10 cellular contexts compared by ENCODE assay signal in genomic region chr10:70144372-70145110, GRCh38. TPM values are rescaled to one million over a fixed set of nuclear protein-coding genes. Genes with fewer than 3 reads are reported as not detected.
A peak's percentile ranks its signal among the peaks of the same experiment; 100 is the strongest.
DNase-seq lines count a peak whose midpoint lies in the region; ATAC-seq and TF ChIP-seq lines count a peak whose summit lies in the region.
"Had no signal": no experiment of that assay in that cellular context is flagged by ENCODE, and none has a peak within 500 bp of the region (broad histone marks: within the 10 kb centered on the region; RNA-seq: fewer than 3 reads in every experiment).

No MANE protein-coding gene starts in this region.

- peaks cover 12 to 19% (median 16%) of the 10 kb centered on the region in 3 donors for H3K4me1 ChIP-seq in skeletal muscle tissue (ENCODE audit: control insufficient read depth in 3 of 3, insufficient read depth in 3 of 3, low read length in 3 of 3)

- no peaks in the 10 kb centered on the region for H3K9me3 ChIP-seq in skeletal muscle tissue (ENCODE audit: control insufficient read depth in 3 of 3, low read length in 3 of 3)

- H3K4me3 Mint-ChIP-seq in T-helper 1 cell treated with Interleukin-12 subunit alpha and Interleukin-12 subunit beta and Interleukin-4 antibody, amounts not matched to agents 30 μg/mL and 1 μg/mL, for 36 hours = peak overlapping the region; percentile 72
- H3K4me3 Mint-ChIP-seq in T-cell = peak overlapping the region; percentile 89 to 92 (median 91)

- TF ChIP-seq CTCF in fibroblast of pulmonary artery (IDR thresholded peaks at IDR 0.05; ENCODE audit: low read length, missing control alignments) = no peak

- peaks cover 10% of the 10 kb centered on the region for H3K4me1 Mint-ChIP-seq in T-helper 1 cell treated with Interleukin-12 subunit alpha and Interleukin-12 subunit beta and Interleukin-4 antibody, amounts not matched to agents 30 μg/mL and 1 μg/mL, for 36 hours (ENCODE audit: low read depth)
- H3K4me1 Mint-ChIP-seq in T-cell = peaks cover 39 to 47% (median 41%) of the 10 kb centered on the region in 3 donors

- peak overlapping the region; percentile 57 to 90 (median 74) for H3K9ac ChIP-seq in skeletal muscle tissue (ENCODE audit: low read depth in 1 of 3, low read length in 3 of 3)

- ATAC-seq in T-cell (replicated peaks in 1 of 4) (no peak), HG03521 (IDR thresholded peaks at IDR 0.05; ENCODE audit: unreplicated experiment) (no peak)

- no peak overlapping the region for H3K27ac ChIP-seq in skeletal muscle tissue (ENCODE audit: low read depth, low read length)

- DNase-seq in T-helper 1 cell (no peak), T-cell (no peak), fibroblast of pulmonary artery (ENCODE audit: low read depth) (no peak), C1 segment of cervical spinal cord (lab: John Stamatoyannopoulos, UW) (no peak), NCI-H345 (lab: John Stamatoyannopoulos, UW) (no peak)
- DNase-seq: 8988T, retina had no signal

- peak overlapping the region; percentile 52 for H3K27ac Mint-ChIP-seq in T-helper 1 cell treated with Interleukin-12 subunit alpha and Interleukin-12 subunit beta and Interleukin-4 antibody, amounts not matched to agents 30 μg/mL and 1 μg/mL, for 36 hours
- peak overlapping the region; percentile 73 to 74 for H3K27ac Mint-ChIP-seq in T-cell

- POLR2A ChIA-PET in T-cell (lab: Charles Lee) = interaction anchor here (0.6 kb wide), 2 partner anchors 23 to 267 kb away, joined by 3 to 4 read pairs; no protein-coding TSS in a partner anchor

- H3K4me3 ChIP-seq in fibroblast of pulmonary artery (replicated peaks; ENCODE audit: low read depth, low read length) (peak overlapping the region; percentile 60), skeletal muscle tissue (ENCODE audit: low read length in 3 of 3) (peak overlapping the region in 2 of 3 donors; percentile 85 to 88)

- no peaks in the 10 kb centered on the region for H3K27me3 ChIP-seq in skeletal muscle tissue (ENCODE audit: control insufficient read depth in 3 of 3, insufficient read depth in 3 of 3, low read length in 3 of 3)

- no peaks in the 10 kb centered on the region for H3K27me3 Mint-ChIP-seq in T-helper 1 cell treated with Interleukin-12 subunit alpha and Interleukin-12 subunit beta and Interleukin-4 antibody, amounts not matched to agents 30 μg/mL and 1 μg/mL, for 36 hours (ENCODE audit: low read depth)
- H3K27me3 Mint-ChIP-seq in T-cell = no peaks in the 10 kb centered on the region

- peaks cover 0 to 16% (median 3%) of the 10 kb centered on the region in 3 donors for H3K36me3 ChIP-seq in skeletal muscle tissue (ENCODE audit: control insufficient read depth in 3 of 3, insufficient read depth in 3 of 3, low read length in 3 of 3)

- peaks cover 2% of the 10 kb centered on the region for H3K36me3 Mint-ChIP-seq in T-helper 1 cell treated with Interleukin-12 subunit alpha and Interleukin-12 subunit beta and Interleukin-4 antibody, amounts not matched to agents 30 μg/mL and 1 μg/mL, for 36 hours (ENCODE audit: low read depth)
- H3K36me3 Mint-ChIP-seq in T-cell = peaks cover 4% of the 10 kb centered on the region

- H3K9me3 Mint-ChIP-seq in T-helper 1 cell treated with Interleukin-12 subunit alpha and Interleukin-12 subunit beta and Interleukin-4 antibody, amounts not matched to agents 30 μg/mL and 1 μg/mL, for 36 hours = no peaks in the 10 kb centered on the region
- no peaks in the 10 kb centered on the region for H3K9me3 Mint-ChIP-seq in T-cell

- CTCF ChIA-PET in T-cell (lab: Charles Lee) = interaction anchor here (0.9 to 3.5 kb wide), 8 partner anchors 13 to 77 kb away, joined by 3 to 104 read pairs (median 21); partner anchors contain the start of gene SAR1A (in 1 of the 2)

RNA-seq across cellular contexts. Expression of gene TYSND1, which starts 2.0 kb away (rescaled TPM):
- 10 to 100 TPM; 18.3 to 41.0 (median 38.7) TPM for total RNA-seq in T-cell
- total RNA-seq in skeletal muscle tissue = 4.7 TPM

RNA-seq across cellular contexts. Expression of gene AIFM2, which starts 11.9 kb away (rescaled TPM):
- total RNA-seq in T-cell (1 to 10 TPM; 3.2 to 5.8 (median 5.1) TPM), skeletal muscle tissue (2.6 TPM)

RNA-seq across cellular contexts. Expression of gene SAR1A, which starts 25.8 kb away (rescaled TPM):
- total RNA-seq in T-cell (100 to 1,000 TPM in 2 of 5 donors, 10 to 100 TPM in 3; 64.0 to 132 (median 82.3) TPM), skeletal muscle tissue (205 TPM)
